1 cellular context compared by ENCODE assay signal in the genomic region with DNA sequence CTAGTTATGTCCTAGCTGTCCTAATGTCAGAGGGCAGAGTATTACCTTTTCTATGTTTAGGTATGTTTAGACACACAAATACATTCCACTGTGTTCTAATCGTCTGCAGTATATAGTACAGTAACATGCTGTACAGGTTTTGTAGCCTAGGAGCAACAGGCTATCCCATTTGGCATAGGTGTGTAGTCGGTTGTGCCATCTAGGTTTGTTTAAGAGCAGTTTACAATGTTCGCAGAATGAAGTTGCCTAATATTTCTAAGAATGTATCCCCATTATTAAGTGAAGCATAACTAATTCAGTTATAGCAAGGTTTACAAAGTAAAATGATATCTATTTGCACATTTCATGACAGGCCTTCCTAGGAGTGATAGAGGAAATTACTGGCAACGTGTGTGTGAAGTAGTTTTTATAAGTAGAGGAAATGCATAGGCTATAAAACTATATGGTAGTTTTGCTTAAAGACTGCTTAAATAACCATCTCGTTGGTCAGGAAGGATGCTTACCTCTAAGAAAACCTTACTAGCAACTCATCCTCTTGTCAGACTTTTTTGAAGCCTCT.
TF ChIP-seq lines count a peak whose summit lies in the region.

No MANE protein-coding gene starts in this region.

TF ChIP-seq in neural cell, 6 proteins besides CTCF, POLR2A, EP300 and RAD21 (continued from another document):
- TF ChIP-seq EZH2 (IDR thresholded peaks at IDR 0.05; ENCODE audit: borderline replicate concordance, insufficient read depth, low read length, poor library complexity, severe bottlenecking) (no peak), SMC3 (conservative IDR thresholded peaks at IDR 0.05; ENCODE audit: poor library complexity) (no peak), MXI1 (conservative IDR thresholded peaks at IDR 0.05; ENCODE audit: poor library complexity, severe bottlenecking) (no peak)
